ENCODE assay signal across 1 cellular context in the genomic region with DNA sequence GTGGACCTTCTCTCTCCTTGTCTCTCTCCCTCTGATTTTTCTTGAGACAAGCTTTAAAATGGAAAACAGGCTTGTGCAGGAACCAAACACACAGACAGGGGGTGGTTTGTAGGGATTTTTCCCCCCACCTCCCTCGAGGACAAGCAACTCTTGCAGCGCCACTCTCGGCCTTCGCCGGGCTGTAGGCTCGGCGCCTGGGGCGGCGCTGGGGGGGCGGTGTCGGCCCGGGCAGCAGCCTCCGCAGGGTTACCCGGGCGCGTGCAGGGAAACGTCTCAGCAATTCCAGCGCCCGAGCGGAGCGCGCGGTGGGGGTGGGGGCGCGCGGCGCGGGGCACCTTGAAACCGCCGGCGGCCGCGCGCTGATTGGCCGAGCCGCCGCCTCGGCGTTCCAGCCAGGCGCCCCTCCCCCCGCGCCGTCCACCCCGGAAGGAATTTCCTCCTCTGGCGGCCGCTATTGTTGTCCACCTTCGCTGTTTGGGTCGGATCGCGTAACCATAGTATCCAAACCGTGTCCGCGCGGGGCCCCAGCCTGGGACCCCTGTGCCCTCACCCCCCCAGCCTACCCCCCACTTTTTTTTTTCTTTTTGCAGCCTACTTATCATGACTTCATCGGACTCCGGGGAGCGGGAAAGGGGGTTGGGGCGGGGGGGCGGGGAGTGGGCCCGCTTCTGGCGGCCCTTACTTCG.
TF ChIP-seq lines count a peak whose summit lies in the region.

No MANE protein-coding gene starts in this region.

TF ChIP-seq in HepG2, 621 proteins besides CTCF, POLR2A, EP300 and RAD21 (continued from another document and continues in another):
- TF ChIP-seq, protein P1, sequence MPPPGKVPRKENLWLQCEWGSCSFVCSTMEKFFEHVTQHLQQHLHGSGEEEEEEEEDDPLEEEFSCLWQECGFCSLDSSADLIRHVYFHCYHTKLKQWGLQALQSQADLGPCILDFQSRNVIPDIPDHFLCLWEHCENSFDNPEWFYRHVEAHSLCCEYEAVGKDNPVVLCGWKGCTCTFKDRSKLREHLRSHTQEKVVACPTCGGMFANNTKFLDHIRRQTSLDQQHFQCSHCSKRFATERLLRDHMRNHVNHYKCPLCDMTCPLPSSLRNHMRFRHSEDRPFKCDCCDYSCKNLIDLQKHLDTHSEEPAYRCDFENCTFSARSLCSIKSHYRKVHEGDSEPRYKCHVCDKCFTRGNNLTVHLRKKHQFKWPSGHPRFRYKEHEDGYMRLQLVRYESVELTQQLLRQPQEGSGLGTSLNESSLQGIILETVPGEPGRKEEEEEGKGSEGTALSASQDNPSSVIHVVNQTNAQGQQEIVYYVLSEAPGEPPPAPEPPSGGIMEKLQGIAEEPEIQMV (CRISPR knock-in tag; IDR thresholded peaks at IDR 0.05; ENCODE audit: low read depth) = no peak
- TF ChIP-seq ZNF879 (CRISPR knock-in tag; IDR thresholded peaks at IDR 0.05) = no peak
- TF ChIP-seq TBP (CRISPR knock-in tag; IDR thresholded peaks at IDR 0.05) = no peak
- no peak for TF ChIP-seq ZNF672 (CRISPR knock-in tag; IDR thresholded peaks at IDR 0.05)
- TF ChIP-seq ZNF766 (CRISPR knock-in tag; IDR thresholded peaks at IDR 0.05; ENCODE audit: borderline replicate concordance) = no peak
- TF ChIP-seq ZNF709 (CRISPR knock-in tag; IDR thresholded peaks at IDR 0.05) = peak; percentile 70; the same call in 1 of the 2 replicates
- TF ChIP-seq LCORL (IDR thresholded peaks at IDR 0.05) = no peak
- no peak for TF ChIP-seq LCORL (CRISPR knock-in tag; IDR thresholded peaks at IDR 0.05)
- TF ChIP-seq, protein P2, sequence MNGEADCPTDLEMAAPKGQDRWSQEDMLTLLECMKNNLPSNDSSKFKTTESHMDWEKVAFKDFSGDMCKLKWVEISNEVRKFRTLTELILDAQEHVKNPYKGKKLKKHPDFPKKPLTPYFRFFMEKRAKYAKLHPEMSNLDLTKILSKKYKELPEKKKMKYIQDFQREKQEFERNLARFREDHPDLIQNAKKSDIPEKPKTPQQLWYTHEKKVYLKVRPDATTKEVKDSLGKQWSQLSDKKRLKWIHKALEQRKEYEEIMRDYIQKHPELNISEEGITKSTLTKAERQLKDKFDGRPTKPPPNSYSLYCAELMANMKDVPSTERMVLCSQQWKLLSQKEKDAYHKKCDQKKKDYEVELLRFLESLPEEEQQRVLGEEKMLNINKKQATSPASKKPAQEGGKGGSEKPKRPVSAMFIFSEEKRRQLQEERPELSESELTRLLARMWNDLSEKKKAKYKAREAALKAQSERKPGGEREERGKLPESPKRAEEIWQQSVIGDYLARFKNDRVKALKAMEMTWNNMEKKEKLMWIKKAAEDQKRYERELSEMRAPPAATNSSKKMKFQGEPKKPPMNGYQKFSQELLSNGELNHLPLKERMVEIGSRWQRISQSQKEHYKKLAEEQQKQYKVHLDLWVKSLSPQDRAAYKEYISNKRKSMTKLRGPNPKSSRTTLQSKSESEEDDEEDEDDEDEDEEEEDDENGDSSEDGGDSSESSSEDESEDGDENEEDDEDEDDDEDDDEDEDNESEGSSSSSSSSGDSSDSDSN (CRISPR knock-in tag; IDR thresholded peaks at IDR 0.05) = no peak; the same call in 1 of the 2 replicates
- no peak for TF ChIP-seq ZNF720 (CRISPR knock-in tag; IDR thresholded peaks at IDR 0.05)
- TF ChIP-seq ZNF770 (CRISPR knock-in tag; IDR thresholded peaks at IDR 0.05) = peak; percentile 63
- no peak for TF ChIP-seq NFIC (IDR thresholded peaks at IDR 0.05; ENCODE audit: low read length)
- TF ChIP-seq, protein P3, sequence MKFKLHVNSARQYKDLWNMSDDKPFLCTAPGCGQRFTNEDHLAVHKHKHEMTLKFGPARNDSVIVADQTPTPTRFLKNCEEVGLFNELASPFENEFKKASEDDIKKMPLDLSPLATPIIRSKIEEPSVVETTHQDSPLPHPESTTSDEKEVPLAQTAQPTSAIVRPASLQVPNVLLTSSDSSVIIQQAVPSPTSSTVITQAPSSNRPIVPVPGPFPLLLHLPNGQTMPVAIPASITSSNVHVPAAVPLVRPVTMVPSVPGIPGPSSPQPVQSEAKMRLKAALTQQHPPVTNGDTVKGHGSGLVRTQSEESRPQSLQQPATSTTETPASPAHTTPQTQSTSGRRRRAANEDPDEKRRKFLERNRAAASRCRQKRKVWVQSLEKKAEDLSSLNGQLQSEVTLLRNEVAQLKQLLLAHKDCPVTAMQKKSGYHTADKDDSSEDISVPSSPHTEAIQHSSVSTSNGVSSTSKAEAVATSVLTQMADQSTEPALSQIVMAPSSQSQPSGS (CRISPR knock-in tag; IDR thresholded peaks at IDR 0.05) = no peak
- TF ChIP-seq ZSCAN25 (CRISPR knock-in tag; IDR thresholded peaks at IDR 0.05) = no peak
- TF ChIP-seq, protein P4, sequence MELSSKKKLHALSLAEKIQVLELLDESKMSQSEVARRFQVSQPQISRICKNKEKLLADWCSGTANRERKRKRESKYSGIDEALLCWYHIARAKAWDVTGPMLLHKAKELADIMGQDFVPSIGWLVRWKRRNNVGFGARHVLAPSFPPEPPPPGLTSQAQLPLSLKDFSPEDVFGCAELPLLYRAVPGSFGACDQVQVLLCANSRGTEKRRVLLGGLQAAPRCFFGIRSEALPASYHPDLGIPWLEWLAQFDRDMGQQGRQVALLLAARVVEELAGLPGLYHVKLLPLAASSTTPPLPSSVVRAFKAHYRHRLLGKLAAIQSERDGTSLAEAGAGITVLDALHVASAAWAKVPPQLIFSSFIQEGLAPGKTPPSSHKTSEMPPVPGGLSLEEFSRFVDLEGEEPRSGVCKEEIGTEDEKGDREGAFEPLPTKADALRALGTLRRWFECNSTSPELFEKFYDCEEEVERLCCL (CRISPR knock-in tag; IDR thresholded peaks at IDR 0.05; ENCODE audit: borderline replicate concordance) = no peak
- TF ChIP-seq, protein P5, sequence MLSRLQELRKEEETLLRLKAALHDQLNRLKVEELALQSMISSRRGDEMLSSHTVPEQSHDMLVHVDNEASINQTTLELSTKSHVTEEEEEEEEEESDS (CRISPR knock-in tag; IDR thresholded peaks at IDR 0.05; ENCODE audit: borderline replicate concordance) = no peak
- no peak for TF ChIP-seq NR2F6 (IDR thresholded peaks at IDR 0.05)
- TF ChIP-seq NR2F6 (CRISPR knock-in tag; IDR thresholded peaks at IDR 0.05) = no peak
- TF ChIP-seq ZNF318 (CRISPR knock-in tag; IDR thresholded peaks at IDR 0.05) = no peak
- TF ChIP-seq FOXO1 (CRISPR knock-in tag; IDR thresholded peaks at IDR 0.05) = peak; percentile 52; the same call in 1 of the 2 replicates
- TF ChIP-seq ZFY (CRISPR knock-in tag; IDR thresholded peaks at IDR 0.05) = peak; percentile 45; the same call in 1 of the 2 replicates
- TF ChIP-seq PHF8 (CRISPR knock-in tag; IDR thresholded peaks at IDR 0.05) = peak; percentile 26
- TF ChIP-seq ZSCAN9 (CRISPR knock-in tag; IDR thresholded peaks at IDR 0.05; ENCODE audit: borderline replicate concordance) = no peak
- no peak for TF ChIP-seq KLF16 (CRISPR knock-in tag; IDR thresholded peaks at IDR 0.05)
- peak; percentile 50; the same call in 1 of the 2 replicates for TF ChIP-seq ZNF430 (CRISPR knock-in tag; IDR thresholded peaks at IDR 0.05)
- peak; percentile 49 for TF ChIP-seq ZFX (CRISPR knock-in tag; IDR thresholded peaks at IDR 0.05; ENCODE audit: low read depth)
- TF ChIP-seq ZFP90 (CRISPR knock-in tag; IDR thresholded peaks at IDR 0.05; ENCODE audit: borderline replicate concordance) = no peak
- TF ChIP-seq FLYWCH1 (CRISPR knock-in tag; IDR thresholded peaks at IDR 0.05) = no peak
- TF ChIP-seq ZNF598 (CRISPR knock-in tag; IDR thresholded peaks at IDR 0.05; ENCODE audit: borderline replicate concordance) = no peak
- TF ChIP-seq KDM5B (CRISPR knock-in tag; IDR thresholded peaks at IDR 0.05; ENCODE audit: borderline replicate concordance) = peak; percentile 53; the same call in 1 of the 2 replicates
- TF ChIP-seq KAT8 (CRISPR knock-in tag; IDR thresholded peaks at IDR 0.05) = peak; percentile 62; the same call in 1 of the 2 replicates
- TF ChIP-seq TBX2 (CRISPR knock-in tag; IDR thresholded peaks at IDR 0.05; ENCODE audit: borderline replicate concordance) = peak; percentile 71
- TF ChIP-seq AHR (CRISPR knock-in tag; IDR thresholded peaks at IDR 0.05) = no peak
- no peak for TF ChIP-seq GLI4 (CRISPR knock-in tag; IDR thresholded peaks at IDR 0.05; ENCODE audit: borderline replicate concordance)
- TF ChIP-seq PAWR (CRISPR knock-in tag; IDR thresholded peaks at IDR 0.05; ENCODE audit: borderline replicate concordance) = no peak
- TF ChIP-seq ZNF224 (CRISPR knock-in tag; IDR thresholded peaks at IDR 0.05) = no peak
- no peak for TF ChIP-seq JUN (CRISPR knock-in tag; IDR thresholded peaks at IDR 0.05)
- TF ChIP-seq GLMP (CRISPR knock-in tag; IDR thresholded peaks at IDR 0.05; ENCODE audit: borderline replicate concordance) = no peak
